Comparison of ENCODE assay signal across 24 cellular contexts in the genomic region with DNA sequence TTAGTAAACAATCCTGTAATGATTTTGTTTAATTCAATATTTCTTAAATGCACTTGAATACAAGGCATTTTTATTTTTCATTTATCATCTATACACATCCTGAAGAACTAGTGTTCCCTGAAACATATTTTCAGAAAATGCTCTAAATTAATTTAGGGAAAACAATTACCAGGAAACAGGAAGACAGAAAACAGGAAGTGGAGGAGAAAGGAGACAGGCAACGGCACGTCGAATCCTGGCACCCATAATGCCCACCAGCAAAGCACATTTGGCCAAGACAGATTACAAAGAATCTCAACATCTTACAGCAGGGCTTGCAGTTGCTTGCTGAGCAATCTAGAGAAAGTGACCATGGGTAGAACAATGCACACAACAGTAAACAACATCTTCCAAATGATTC.
DNase-seq lines count a peak whose midpoint lies in the region; FAIRE-seq and TF ChIP-seq lines count a peak whose summit lies in the region.
"Had no signal": no experiment of that assay in that cellular context is flagged by ENCODE, and none has a peak within 500 bp of the region (broad histone marks: within the 10 kb centered on the region; RNA-seq: fewer than 3 reads in every experiment).

No MANE protein-coding gene starts in this region.

- H3K4me1 ChIP-seq in H9 (ENCODE audit: insufficient read depth, low read length) = no peaks in the 10 kb centered on the region
- H3K4me1 ChIP-seq in OCI-LY7 (ENCODE audit: insufficient read depth, low read length, poor library complexity, severe bottlenecking) = no peaks in the 10 kb centered on the region
- H3K4me1 ChIP-seq in smooth muscle cell (ENCODE audit: low read depth) = no peaks in the 10 kb centered on the region
- peaks cover 9% of the 10 kb centered on the region for H3K4me1 ChIP-seq in suprapubic skin
- H3K4me1 ChIP-seq: BE2C had no signal

- H3K27me3 Mint-ChIP-seq in H9 (ENCODE audit: low read depth) = peaks cover 2% of the 10 kb centered on the region; the same call in 1 of the 2 replicates
- peaks cover 3% of the 10 kb centered on the region for H3K27me3 Mint-ChIP-seq in progenitor cell of endocrine pancreas
- no peaks in the 10 kb centered on the region for H3K27me3 Mint-ChIP-seq in T-helper 2 cell treated with Interferon-gamma antibody and Interleukin-4, amounts not matched to agents 5 μg/mL and 100 μg/mL, for 36 hours (ENCODE audit: low read depth)

- intact Hi-C loops in OCI-LY7 (cut with micrococcal nuclease; ENCODE audit: unreplicated experiment) = no loop called here

- no peak overlapping the region for H2BK12ac ChIP-seq in H9 (ENCODE audit: insufficient read length, low read depth, low read length)

- WGBS in H9 (ENCODE audit: extremely low coverage, insufficient read length, low lambda C conversion rate) = no CpG with 5 or more reads among the region's 3 CpGs
- 65% methylated on average over 3 of the region's 3 CpGs for WGBS in smooth muscle cell (ENCODE audit: low lambda C conversion rate)
- 24% methylated on average over 3 of the region's 3 CpGs for WGBS in suprapubic skin

- no peak overlapping the region for H2AK5ac ChIP-seq in H9 (ENCODE audit: insufficient read length, low read length)

- no peaks in the 10 kb centered on the region; a peak in 1 of 5 replicates for H3K9me3 Mint-ChIP-seq in H9
- no peaks in the 10 kb centered on the region for H3K9me3 Mint-ChIP-seq in progenitor cell of endocrine pancreas (ENCODE audit: low read depth)
- H3K9me3 Mint-ChIP-seq in T-helper 2 cell treated with Interferon-gamma antibody and Interleukin-4, amounts not matched to agents 5 μg/mL and 100 μg/mL, for 36 hours = no peaks in the 10 kb centered on the region

- no peak overlapping the region for H3K4me3 Mint-ChIP-seq in H9
- H3K4me3 Mint-ChIP-seq in progenitor cell of endocrine pancreas (ENCODE audit: low read depth) = no peak overlapping the region
- H3K4me3 Mint-ChIP-seq in T-helper 2 cell treated with Interferon-gamma antibody and Interleukin-4, amounts not matched to agents 5 μg/mL and 100 μg/mL, for 36 hours = no peak overlapping the region
- H3K4me3 Mint-ChIP-seq: CD14-positive monocyte, T-cell had no signal

- peak overlapping the region; percentile 44 for H3K18ac ChIP-seq in H9 (ENCODE audit: insufficient read length, low read depth, low read length)

- H3K14ac ChIP-seq in H9 (ENCODE audit: insufficient read depth, low read length) = no peak overlapping the region

- H3K23ac ChIP-seq in H9 (ENCODE audit: insufficient read length, low read depth, low read length) = no peak overlapping the region

- H3F3A ChIP-seq in smooth muscle cell (ENCODE audit: low read depth) = no peaks in the 10 kb centered on the region

- no peak overlapping the region for H2BK20ac ChIP-seq in H9 (ENCODE audit: low read depth, low read length, poor library complexity, severe bottlenecking)

- FAIRE-seq in bronchial epithelial cell (lab: Jason Lieb, UNC) = no peak

- POLR2A ChIA-PET in OCI-LY7 (lab: Charles Lee) = no interaction called here

- no peak overlapping the region for H4K91ac ChIP-seq in H9 (ENCODE audit: insufficient read length, low read depth, low read length)

- H3K4me3 ChIP-seq in OCI-LY7 (ENCODE audit: low read depth, low read length, poor library complexity, severe bottlenecking) (no peak overlapping the region), bronchial epithelial cell (ENCODE audit: low read depth, low read length) (no peak overlapping the region), smooth muscle cell (no peak overlapping the region), suprapubic skin (no peak overlapping the region)

- H3K9ac ChIP-seq in H9 (ENCODE audit: extremely low read depth, insufficient read length, low read length) (no peak overlapping the region), smooth muscle cell (ENCODE audit: low read depth) (no peak overlapping the region)

- H4K5ac ChIP-seq in H9 (ENCODE audit: insufficient read length, low read depth, low read length) = no peak overlapping the region

- H3K4ac ChIP-seq in H9 (ENCODE audit: low read depth, low read length) = no peak overlapping the region

- H3K4me1 Mint-ChIP-seq in H9 = no peaks in the 10 kb centered on the region
- no peaks in the 10 kb centered on the region for H3K4me1 Mint-ChIP-seq in progenitor cell of endocrine pancreas (ENCODE audit: low read depth)
- H3K4me1 Mint-ChIP-seq in T-helper 2 cell treated with Interferon-gamma antibody and Interleukin-4, amounts not matched to agents 5 μg/mL and 100 μg/mL, for 36 hours (ENCODE audit: low read depth) = no peaks in the 10 kb centered on the region
- H3K4me1 Mint-ChIP-seq: CD14-positive monocyte had no signal

- TF ChIP-seq CTCF in H9 (conservative IDR thresholded peaks at IDR 0.05) (no peak), OCI-LY7 (conservative IDR thresholded peaks at IDR 0.05; ENCODE audit: low read length) (no peak), bronchial epithelial cell (IDR thresholded peaks at IDR 0.05; ENCODE audit: insufficient read depth, low read length, severe bottlenecking) (no peak), smooth muscle cell (IDR thresholded peaks at IDR 0.05; ENCODE audit: borderline replicate concordance, insufficient read depth, poor library complexity, severe bottlenecking) (no peak), progenitor cell of endocrine pancreas (IDR thresholded peaks at IDR 0.05; ENCODE audit: unreplicated experiment) (no peak), suprapubic skin (IDR thresholded peaks at IDR 0.05) (no peak)

- no peaks in the 10 kb centered on the region for H3K79me1 ChIP-seq in H9 (ENCODE audit: insufficient read depth, low read depth, low read length, poor library complexity, severe bottlenecking)

- H2AFZ ChIP-seq in H9 (ENCODE audit: low read length) (no peak overlapping the region), OCI-LY7 (ENCODE audit: low read length) (0 out of 2 replicates have a peak overlapping the region, but pooled peaks have one; percentile 22), smooth muscle cell (ENCODE audit: low read depth) (peak overlapping the region; percentile 26)

- no peak overlapping the region for H3K56ac ChIP-seq in H9 (ENCODE audit: insufficient read length, low read depth, low read length)

- H2BK5ac ChIP-seq in H9 (ENCODE audit: insufficient read length, low read length) = no peak overlapping the region

- CTCF ChIA-PET in OCI-LY7 (lab: Charles Lee; ENCODE audit: unreplicated experiment) = no interaction called here

- H3K36me3 Mint-ChIP-seq in H9 (ENCODE audit: insufficient read depth in 1 of 3, low read depth in 3 of 3) = no peaks in the 10 kb centered on the region; a peak in 1 of 7 replicates
- no peaks in the 10 kb centered on the region for H3K36me3 Mint-ChIP-seq in progenitor cell of endocrine pancreas (ENCODE audit: insufficient read depth)
- no peaks in the 10 kb centered on the region for H3K36me3 Mint-ChIP-seq in T-helper 2 cell treated with Interferon-gamma antibody and Interleukin-4, amounts not matched to agents 5 μg/mL and 100 μg/mL, for 36 hours (ENCODE audit: low read depth)
- H3K36me3 Mint-ChIP-seq: CD14-positive monocyte, T-cell had no signal

- H3K36me3 ChIP-seq in OCI-LY7 (ENCODE audit: insufficient read depth, low read length) (no peaks in the 10 kb centered on the region), bronchial epithelial cell (ENCODE audit: control insufficient read depth, insufficient read depth, low read length) (no peaks in the 10 kb centered on the region), smooth muscle cell (ENCODE audit: low read depth) (no peaks in the 10 kb centered on the region), suprapubic skin (no peaks in the 10 kb centered on the region)
- H3K36me3 ChIP-seq: BE2C had no signal

- H3K27me3 ChIP-seq in H9 (ENCODE audit: insufficient read depth, low read length) (no peaks in the 10 kb centered on the region), bronchial epithelial cell (ENCODE audit: control insufficient read depth, insufficient read depth, low read length) (no peaks in the 10 kb centered on the region), smooth muscle cell (ENCODE audit: low read depth) (no peaks in the 10 kb centered on the region), suprapubic skin (no peaks in the 10 kb centered on the region)
- H3K27me3 ChIP-seq: BE2C had no signal

- H3K79me2 ChIP-seq in H9 (ENCODE audit: insufficient read depth, low read length) = no peaks in the 10 kb centered on the region
- no peaks in the 10 kb centered on the region for H3K79me2 ChIP-seq in OCI-LY7 (ENCODE audit: insufficient read depth, low read depth, low read length)
- no peaks in the 10 kb centered on the region for H3K79me2 ChIP-seq in smooth muscle cell (ENCODE audit: low read depth)

- no peak overlapping the region for H3K4me2 ChIP-seq in H9 (ENCODE audit: insufficient read depth, insufficient read length, low read length)
- H3K4me2 ChIP-seq in OCI-LY7 (ENCODE audit: low read length) = no peak overlapping the region
- H3K4me2 ChIP-seq in smooth muscle cell = peak overlapping the region; percentile 43

- H3K27ac Mint-ChIP-seq in H9 (no peak overlapping the region), progenitor cell of endocrine pancreas (no peak overlapping the region)
- H3K27ac Mint-ChIP-seq in T-helper 2 cell treated with Interferon-gamma antibody and Interleukin-4, amounts not matched to agents 5 μg/mL and 100 μg/mL, for 36 hours = no peak overlapping the region
- H3K27ac Mint-ChIP-seq: T-cell had no signal

- no peak overlapping the region for H2BK15ac ChIP-seq in H9 (ENCODE audit: low read depth, low read length)

- H3K9me2 ChIP-seq in OCI-LY7 (ENCODE audit: insufficient read depth, low read length) = no peaks in the 10 kb centered on the region

- H2BK120ac ChIP-seq in H9 (ENCODE audit: low read depth, low read length, poor library complexity, severe bottlenecking) = no peak overlapping the region

- H3K9me3 ChIP-seq in H9 (ENCODE audit: control insufficient read depth, low read depth, low read length) = no peaks in the 10 kb centered on the region
- no peaks in the 10 kb centered on the region for H3K9me3 ChIP-seq in OCI-LY7 (ENCODE audit: low read length)
- H3K9me3 ChIP-seq in smooth muscle cell (replicated peaks; ENCODE audit: low read depth) = no peaks in the 10 kb centered on the region
- no peaks in the 10 kb centered on the region for H3K9me3 ChIP-seq in suprapubic skin
- H3K9me3 ChIP-seq: BE2C had no signal

- H4K20me1 ChIP-seq in H9 (ENCODE audit: control insufficient read depth, insufficient read depth, insufficient read length) = no peaks in the 10 kb centered on the region
- H4K20me1 ChIP-seq in OCI-LY7 (ENCODE audit: insufficient read depth, low read length) = no peaks in the 10 kb centered on the region
- no peaks in the 10 kb centered on the region for H4K20me1 ChIP-seq in smooth muscle cell (ENCODE audit: low read depth)

- H3T11ph ChIP-seq in H9 (ENCODE audit: low read length) = no peak overlapping the region

- no peak overlapping the region for H4K8ac ChIP-seq in H9 (replicated peaks; ENCODE audit: insufficient read length, low read depth, low read length)

- H3K27ac ChIP-seq in H9 (ENCODE audit: insufficient read length, low read depth, low read length) = no peak overlapping the region
- H3K27ac ChIP-seq in OCI-LY7 (ENCODE audit: low read depth, low read length, poor library complexity, severe bottlenecking) = no peak overlapping the region
- peak overlapping the region; percentile 37 for H3K27ac ChIP-seq in smooth muscle cell (ENCODE audit: low read depth)
- no peak overlapping the region for H3K27ac ChIP-seq in suprapubic skin
- H3K27ac ChIP-seq: RWPE1 had no signal

- DNase-seq in H9 (no peak), OCI-LY7 (ENCODE audit: low spot score) (no peak), bronchial epithelial cell (ENCODE audit: low read depth) (peak; percentile 32), smooth muscle cell (lab: John Stamatoyannopoulos, UW; ENCODE audit: unreplicated experiment) (no peak), progenitor cell of endocrine pancreas (ENCODE audit: low spot score, unreplicated experiment) (no peak), suprapubic skin (ENCODE audit: low spot score in 2 of 2) (no peak)
- no peak for DNase-seq in T-helper 2 cell treated with Interferon-gamma antibody and Interleukin-4, amounts not matched to agents 5 μg/mL and 100 μg/mL, for 36 hours (ENCODE audit: low spot score)
- DNase-seq: BE2C; Calu3; DMS79 treated with DMSO at 0.1 percent for 48 hours; GOT3; IMR-90; NCI-H1105 treated with DMSO at 0.1 percent for 48 hours; NCI-H146; NCI-H1930; NCI-H2107; NCI-H446; NCI-H524 treated with DMSO at 0.1 percent for 48 hours; NCI-H774; NK-92 treated with Interleukin-12 subunit alpha and Interleukin-12 subunit beta, amount 100 ng/mL, for 24 hours; SHP77; T-cell had no signal

- no peak for TF ChIP-seq EP300 in suprapubic skin (IDR thresholded peaks at IDR 0.05)

- H3K23me2 ChIP-seq in H9 (ENCODE audit: insufficient read length, low read depth, low read length, poor library complexity, severe bottlenecking) = no peaks in the 10 kb centered on the region

- no peak for TF ChIP-seq POLR2A in suprapubic skin (IDR thresholded peaks at IDR 0.05)

- no TSS peak for BruUV-seq in OCI-LY7 (replicated peaks; lab: Mats Ljungman, UMichigan)
